ENCODE assay signal across 6 cellular contexts in genomic region chr5:150248493-150248892, GRCh38. TPM values are rescaled to one million over a fixed set of nuclear protein-coding genes. Genes with fewer than 3 reads are reported as not detected.
"Had no signal": no experiment of that assay in that cellular context is flagged by ENCODE, and none has a peak within 500 bp of the region (broad histone marks: within the 10 kb centered on the region; RNA-seq: fewer than 3 reads in every experiment).

No MANE protein-coding gene starts in this region.

RNA-seq across cellular contexts. Expression of gene CAMK2A, which starts 41.1 kb away (rescaled TPM):
- total RNA-seq: GM23338 had no signal
- polyA plus RNA-seq: GM23248 had no signal

RNA-seq across cellular contexts. Expression of gene ARSI, which starts 54.2 kb away (rescaled TPM):
- total RNA-seq: H4 had no signal

RNA-seq across cellular contexts. Expression of gene SLC6A7, which starts 58.6 kb away (rescaled TPM):
- total RNA-seq: GM23248, GM23338, H4, H7, H9, HFFc6 had no signal
- polyA plus RNA-seq: GM23248, GM23338 had no signal
